In the genomic region with DNA sequence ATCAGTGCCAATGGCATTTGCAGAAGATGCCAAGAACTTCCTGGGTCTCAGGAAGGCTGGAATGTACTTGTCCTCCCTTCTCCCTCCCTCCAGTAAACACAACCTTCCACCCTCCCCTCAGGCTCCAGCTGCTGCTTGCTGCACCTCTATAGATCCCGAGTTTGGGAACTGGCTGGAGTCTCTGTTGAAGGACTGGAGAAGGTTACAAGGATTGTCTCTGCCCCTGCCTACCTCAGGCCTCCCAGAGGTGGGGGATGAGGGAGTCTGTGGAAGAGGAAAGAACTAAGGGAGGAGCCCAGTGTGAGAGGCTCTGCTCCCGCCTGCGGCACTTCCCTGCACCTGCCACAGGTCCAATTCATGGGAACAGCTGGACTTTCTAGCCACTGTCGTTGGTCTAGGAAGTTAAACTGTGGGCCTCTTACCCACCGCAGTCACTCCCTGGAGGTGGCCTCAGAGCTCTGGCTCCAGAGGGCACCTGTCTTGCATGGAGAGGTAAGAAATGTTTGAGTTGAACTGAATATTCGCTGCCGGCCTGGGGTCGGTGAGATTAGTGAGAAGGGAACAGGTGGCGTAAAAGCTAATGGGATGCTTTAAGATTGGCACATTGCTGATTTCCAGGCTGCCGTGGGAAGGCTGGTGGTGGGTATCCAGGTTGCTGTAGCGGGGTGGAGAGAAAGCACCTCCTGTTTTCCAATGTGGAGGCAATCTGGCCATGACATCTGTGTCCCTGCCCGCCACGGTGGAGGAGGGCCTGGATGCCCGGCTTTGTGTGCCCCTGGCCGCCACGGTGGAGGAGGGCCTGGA, we compare ENCODE assay signal across 15 cellular contexts. TPM values are rescaled to one million over a fixed set of nuclear protein-coding genes. Genes with fewer than 3 reads are reported as not detected.
DNase-seq lines count a peak whose midpoint lies in the region; ATAC-seq, FAIRE-seq and TF ChIP-seq lines count a peak whose summit lies in the region.
"Had no signal": no experiment of that assay in that cellular context is flagged by ENCODE, and none has a peak within 500 bp of the region (broad histone marks: within the 10 kb centered on the region; RNA-seq: fewer than 3 reads in every experiment).

No MANE protein-coding gene starts in this region.

- peak; percentile 19 for DNase-seq in HuH-7.5 (ENCODE audit: low spot score)
- DNase-seq in NCI-H524 treated with DMSO at 0.1 percent for 48 hours (lab: John Stamatoyannopoulos, UW), result peak; percentile 69
- no peak for DNase-seq in heart right ventricle
- DNase-seq in pancreas, result no peak
- no peak for DNase-seq in EL
- DNase-seq in activated CD4-positive, alpha-beta T cell treated with anti-CD3 and anti-CD28 coated beads, Interleukin-2, amount 50 U/mL, for 48 hours, result no peak
- DNase-seq in activated naive CD4-positive, alpha-beta T cell treated with anti-CD3 and anti-CD28 coated beads, Interleukin-2, amount 10 ng/mL, durations not matched to agents 7 days and 5 days, result no peak
- no peak for DNase-seq in NCI-H1105 treated with DMSO at 0.1 percent for 48 hours (lab: John Stamatoyannopoulos, UW)
- DNase-seq: activated naive CD4-positive, alpha-beta T cell; DND-41; HCEC 1CT; Karpas-422; NCI-H1694 had no signal

- FAIRE-seq in pancreas (lab: Jason Lieb, UNC), result no peak

- CTCF ChIA-PET in activated naive CD4-positive, alpha-beta T cell treated with anti-CD3 and anti-CD28 coated beads, Interleukin-2, amount 10 ng/mL, durations not matched to agents 7 days and 5 days (lab: Charles Lee), result no interaction called here

- ATAC-seq in heart right ventricle, result peak in 5 of 8 donors; percentile 21 to 36 (median 23)
- peak in 3 of 4 donors; percentile 22 to 47 (median 43) for ATAC-seq in pancreas

- intact Hi-C loops in heart right ventricle (cut with DNase I), result no loop called here
- intact Hi-C loops in pancreas (cut with DNase I), result no loop called here

- H3K36me3 ChIP-seq in heart right ventricle (no peaks in the 10 kb centered on the region), pancreas (no peaks in the 10 kb centered on the region)

- no peaks in the 10 kb centered on the region for H3K36me3 Mint-ChIP-seq in activated naive CD4-positive, alpha-beta T cell treated with anti-CD3 and anti-CD28 coated beads, Interleukin-2, amount 10 ng/mL, durations not matched to agents 7 days and 5 days

- WGBS in heart right ventricle, 2 donors, result 79 to 85% methylated on average over 16 of the region's 16 CpGs
- 87 to 88% methylated on average over 16 of the region's 16 CpGs for WGBS in pancreas, 2 donors

- no peaks in the 10 kb centered on the region for H3K9me3 ChIP-seq in heart right ventricle
- H3K9me3 ChIP-seq in pancreas, result no peaks in the 10 kb centered on the region

- no peak overlapping the region for H3K27ac Mint-ChIP-seq in activated naive CD4-positive, alpha-beta T cell treated with anti-CD3 and anti-CD28 coated beads, Interleukin-2, amount 10 ng/mL, durations not matched to agents 7 days and 5 days

- TF ChIP-seq CTCF in heart right ventricle (IDR thresholded peaks at IDR 0.05) (no peak), pancreas (IDR thresholded peaks at IDR 0.05) (no peak)

- peaks cover 0 to 48% (median 22%) of the 10 kb centered on the region in 9 donors for H3K4me1 ChIP-seq in heart right ventricle
- H3K4me1 ChIP-seq in pancreas, result no peaks in the 10 kb centered on the region
- H3K4me1 ChIP-seq: parathyroid adenoma had no signal

- no peaks in the 10 kb centered on the region for H3K9me3 Mint-ChIP-seq in activated naive CD4-positive, alpha-beta T cell treated with anti-CD3 and anti-CD28 coated beads, Interleukin-2, amount 10 ng/mL, durations not matched to agents 7 days and 5 days

- H3K4me1 Mint-ChIP-seq in activated naive CD4-positive, alpha-beta T cell treated with anti-CD3 and anti-CD28 coated beads, Interleukin-2, amount 10 ng/mL, durations not matched to agents 7 days and 5 days, result no peaks in the 10 kb centered on the region

- H3K4me3 Mint-ChIP-seq in activated naive CD4-positive, alpha-beta T cell treated with anti-CD3 and anti-CD28 coated beads, Interleukin-2, amount 10 ng/mL, durations not matched to agents 7 days and 5 days, result no peak overlapping the region

- H3K27me3 ChIP-seq in heart right ventricle, result no peaks in the 10 kb centered on the region
- no peaks in the 10 kb centered on the region for H3K27me3 ChIP-seq in pancreas

- H3K27ac ChIP-seq in heart right ventricle (peak overlapping the region in 4 of 10 donors; percentile 8 to 25 (median 13)), pancreas (no peak overlapping the region)
- H3K27ac ChIP-seq: parathyroid adenoma had no signal

- H3K27me3 Mint-ChIP-seq in activated naive CD4-positive, alpha-beta T cell treated with anti-CD3 and anti-CD28 coated beads, Interleukin-2, amount 10 ng/mL, durations not matched to agents 7 days and 5 days, result peaks cover 16% of the 10 kb centered on the region

- H3K4me3 ChIP-seq in heart right ventricle (no peak overlapping the region), pancreas (no peak overlapping the region)
- H3K4me3 ChIP-seq: dorsolateral prefrontal cortex had no signal

RNA-seq across cellular contexts. Expression of a gene that starts 54.3 kb away (rescaled TPM):
- total RNA-seq in heart right ventricle (100 to 1,000 TPM in 4 of 10 donors, 10 to 100 TPM in 6; 75.9 to 145 (median 95.6) TPM), pancreas (under 1 TPM; 0.09 to 0.90 (median 0.54) TPM)
- polyA plus RNA-seq in heart right ventricle (10 to 100 TPM; 22.6 to 41.9 TPM), pancreas (1 to 10 TPM; 1.4 to 7.3 TPM)

Comparison
In these comparisons a context has a peak if more than half of its experiments do, and no peak if none do; other contexts are left out.
1. DNase-seq: peak in HuH-7.5 (single experiment) and NCI-H524 treated with DMSO at 0.1 percent for 48 hours (single experiment); none in heart right ventricle (0 of 2), pancreas (0 of 6), EL (single experiment), activated CD4-positive, alpha-beta T cell treated with anti-CD3 and anti-CD28 coated beads, Interleukin-2, amount 50 U/mL, for 48 hours (0 of 2), activated naive CD4-positive, alpha-beta T cell treated with anti-CD3 and anti-CD28 coated beads, Interleukin-2, amount 10 ng/mL, durations not matched to agents 7 days and 5 days (single experiment) and NCI-H1105 treated with DMSO at 0.1 percent for 48 hours (single experiment).
2. RNA of a gene that starts 54.3 kb away (total RNA-seq): 75.9 to 145 TPM in heart right ventricle; 0.09 to 0.90 TPM in pancreas; every median in the first group is over 10 times any median in the second.